ENCODE assay signal across 21 cellular contexts in the genomic region with DNA sequence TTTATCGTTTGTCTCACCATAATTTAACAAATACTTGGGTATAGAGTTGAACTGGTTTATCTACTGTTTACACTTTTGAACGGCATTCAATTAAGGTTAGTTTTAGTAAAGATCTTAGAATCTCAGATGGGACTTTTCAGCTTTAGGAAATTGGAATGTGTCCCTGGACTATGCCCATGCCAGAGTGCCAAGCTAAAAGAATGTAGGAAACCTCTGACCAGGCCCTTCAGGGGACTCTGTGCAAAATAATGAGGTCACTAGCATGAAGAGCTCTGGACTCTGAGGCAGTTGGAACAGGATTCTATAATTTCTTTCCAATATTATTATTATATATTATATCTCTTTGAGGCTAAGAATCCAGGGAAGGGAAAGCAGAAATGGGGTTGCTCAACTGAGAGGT. TPM values are rescaled to one million over a fixed set of nuclear protein-coding genes. Genes with fewer than 3 reads are reported as not detected.
DNase-seq lines count a peak whose midpoint lies in the region; ATAC-seq, FAIRE-seq and TF ChIP-seq lines count a peak whose summit lies in the region.
"Had no signal": no experiment of that assay in that cellular context is flagged by ENCODE, and none has a peak within 500 bp of the region (broad histone marks: within the 10 kb centered on the region; RNA-seq: fewer than 3 reads in every experiment).

No MANE protein-coding gene starts in this region.

- no peak for TF ChIP-seq RAD21 in HepG2 (CRISPR knock-in tag; IDR thresholded peaks at IDR 0.05)

- H3K9me3 Mint-ChIP-seq in glutamatergic neuron (ENCODE audit: unreplicated experiment): peaks cover 2% of the 10 kb centered on the region
- H3K9me3 Mint-ChIP-seq: CD4-positive, alpha-beta memory T cell; CD8-positive, alpha-beta memory T cell had no signal

- H3K4me1 Mint-ChIP-seq in glutamatergic neuron (ENCODE audit: low read depth, unreplicated experiment): peaks cover 3% of the 10 kb centered on the region

- TF ChIP-seq EP300 in HepG2 (IDR thresholded peaks at IDR 0.05; ENCODE audit: low read depth in 2 of 2, low read length in 2 of 2): no peak
- TF ChIP-seq EP300 in HepG2 (CRISPR knock-in tag; IDR thresholded peaks at IDR 0.05; ENCODE audit: borderline replicate concordance): no peak

- H3K36me3 ChIP-seq in HepG2 (replicated peaks in 1 of 2; ENCODE audit: control insufficient read depth in 1 of 2, insufficient read depth in 2 of 2, low read length in 2 of 2): no peaks in the 10 kb centered on the region; a peak in 2 of 5 replicates
- H3K36me3 ChIP-seq in right lobe of liver: no peaks in the 10 kb centered on the region
- H3K36me3 ChIP-seq: BE2C had no signal

- peak; percentile 65 for ATAC-seq in HepG2
- ATAC-seq in right lobe of liver: peak; percentile 43 to 99 (median 90)
- no peak for ATAC-seq in HG03571 (IDR thresholded peaks at IDR 0.05; ENCODE audit: unreplicated experiment)
- ATAC-seq in sciatic nerve: no peak
- ATAC-seq: A549 had no signal

- no peak for FAIRE-seq in HepG2 (lab: Jason Lieb, UNC)
- FAIRE-seq: A549, GM12891 had no signal

- H4K20me1 ChIP-seq in HepG2 (ENCODE audit: insufficient read depth, low read length): no peaks in the 10 kb centered on the region; the same call in 1 of the 2 replicates

- H3K27me3 ChIP-seq in HepG2 (ENCODE audit: control insufficient read depth in 1 of 2, insufficient read depth in 2 of 2, low read length in 2 of 2): no peaks in the 10 kb centered on the region
- H3K27me3 ChIP-seq in right lobe of liver: no peaks in the 10 kb centered on the region
- H3K27me3 ChIP-seq: BE2C, BLaER1 had no signal

- H3K4me1 ChIP-seq in HepG2 (ENCODE audit: insufficient read depth, low read length) (peaks cover 15% of the 10 kb centered on the region), right lobe of liver (peaks cover 0 to 13% (median 0%) of the 10 kb centered on the region in 4 donors)
- H3K4me1 ChIP-seq: A549, BE2C, BLaER1 had no signal

- TF ChIP-seq CTCF in glutamatergic neuron (IDR thresholded peaks at IDR 0.05; ENCODE audit: partially characterized antibody, unreplicated experiment) (no peak), HepG2 (CRISPR knock-in tag; IDR thresholded peaks at IDR 0.05) (no peak), right lobe of liver (IDR thresholded peaks at IDR 0.05) (no peak)

- H3K4me3 Mint-ChIP-seq in glutamatergic neuron (ENCODE audit: unreplicated experiment): no peak overlapping the region
- H3K4me3 Mint-ChIP-seq: CD14-positive monocyte; CD4-positive, alpha-beta memory T cell; CD4-positive, CD25-positive, alpha-beta regulatory T cell; CD8-positive, alpha-beta memory T cell had no signal

- TF ChIP-seq POLR2A in HepG2 (IDR thresholded peaks at IDR 0.05; ENCODE audit: insufficient read depth in 1 of 2, low read depth in 2 of 2, low read length in 2 of 2): no peak
- no peak for TF ChIP-seq POLR2A in right lobe of liver (IDR thresholded peaks at IDR 0.05)

- H2AFZ ChIP-seq in HepG2 (ENCODE audit: low read length): no peak overlapping the region

- peaks cover 4% of the 10 kb centered on the region for H3K36me3 Mint-ChIP-seq in glutamatergic neuron (ENCODE audit: unreplicated experiment)

- peak overlapping the region; percentile 43 for H3K27ac Mint-ChIP-seq in glutamatergic neuron (ENCODE audit: unreplicated experiment)
- H3K27ac Mint-ChIP-seq: CD8-positive, alpha-beta memory T cell had no signal

- no peak overlapping the region for H3K9ac ChIP-seq in HepG2 (ENCODE audit: insufficient read depth, low read depth, low read length)
- H3K9ac ChIP-seq: BLaER1 had no signal

- BruUV-seq in HepG2 (replicated peaks; lab: Mats Ljungman, UMichigan): no TSS peak

- CTCF ChIA-PET in HepG2 (lab: Yijun Ruan, JAX; ENCODE audit: low intra/inter-chr PET ratio, low total read pairs): no interaction called here

- intact Hi-C loops in HepG2 (cut with micrococcal nuclease; ENCODE audit: unreplicated experiment) (no loop called here), right lobe of liver (cut with DNase I) (no loop called here), sciatic nerve (cut with DNase I) (no loop called here)

- H3K9me3 ChIP-seq in HepG2 (ENCODE audit: low read length): no peaks in the 10 kb centered on the region
- no peaks in the 10 kb centered on the region for H3K9me3 ChIP-seq in right lobe of liver
- H3K9me3 ChIP-seq: A549, BE2C had no signal

- no peak overlapping the region for H3K4me2 ChIP-seq in HepG2 (ENCODE audit: low read depth, low read length)
- H3K4me2 ChIP-seq: A549, BLaER1 had no signal

- 63% methylated on average over 2 of the region's 2 CpGs for WGBS in HepG2 (ENCODE audit: low lambda C conversion rate)
- 32% methylated on average over 2 of the region's 2 CpGs for WGBS in right lobe of liver (ENCODE audit: insufficient coverage, low coverage, low lambda C conversion rate, missing lambda C conversion rate)

- H3K27me3 Mint-ChIP-seq in glutamatergic neuron (ENCODE audit: unreplicated experiment): no peaks in the 10 kb centered on the region
- H3K27me3 Mint-ChIP-seq: CD4-positive, alpha-beta memory T cell; CD4-positive, CD25-positive, alpha-beta regulatory T cell; CD8-positive, alpha-beta memory T cell had no signal

- in situ Hi-C loops in HepG2 (cut with HindIII; ENCODE audit: extremely low pct_ligation_motif_present, low pct_unique_long_range_greater_than_20kb) (no loop called here), ACHN (cut with HindIII; ENCODE audit: low pct_ligation_motif_present, low pct_unique_long_range_greater_than_20kb, low sequenced_read_pairs) (no loop called here)

- POLR2A ChIA-PET in HepG2 (lab: Yijun Ruan, JAX): interaction anchor here (2.9 kb wide), 1 partner anchor 13 kb away, joined by 11 read pairs; a partner anchor contains a TSS

- no peak for DNase-seq in glutamatergic neuron
- peak; percentile 25 for DNase-seq in HepG2 (ENCODE audit: low spot score)
- DNase-seq in right lobe of liver: no peak
- DNase-seq in sciatic nerve (ENCODE audit: low spot score): no peak
- DNase-seq in ACHN: no peak
- DNase-seq: BE2C; C1 segment of cervical spinal cord; CD4-positive, alpha-beta memory T cell; CD4-positive, CD25-positive, alpha-beta regulatory T cell; CD8-positive, alpha-beta memory T cell; COR-L47; DMS 273 treated with DMSO at 0.1 percent for 48 hours; DMS79 treated with DMSO at 0.1 percent for 48 hours; GF-D8 had no signal

- no peak overlapping the region for H3K4me3 ChIP-seq in HepG2 (replicated peaks in 1 of 3; ENCODE audit: insufficient read depth in 1 of 3, low read depth in 2 of 3, low read length in 3 of 3)
- no peak overlapping the region for H3K4me3 ChIP-seq in right lobe of liver
- H3K4me3 ChIP-seq: A549, BLaER1 had no signal

- H3K27ac ChIP-seq in HepG2 (ENCODE audit: extremely low read length, insufficient read depth, low read length) (no peak overlapping the region), right lobe of liver (no peak overlapping the region)
- H3K27ac ChIP-seq: 22Rv1, A549, BLaER1 had no signal

- H3K79me2 ChIP-seq in HepG2 (ENCODE audit: insufficient read depth, low read length): peaks cover 34% of the 10 kb centered on the region

RNA-seq across cellular contexts. Expression of a gene that starts 13.5 kb away (rescaled TPM):
- 42.1 TPM for total RNA-seq in glutamatergic neuron (ENCODE audit: unreplicated experiment)
- total RNA-seq in HepG2 (2016; rRNA removed; fragmentation: Illumina TruSeq; extraction: Trizol): 20.3 and 23.9 TPM in 2 replicates
- total RNA-seq in HepG2 (2016; cell fraction: cytosol; rRNA removed; fragmentation: Illumina TruSeq; extraction: Trizol; ENCODE audit: low read depth): 27.2 and 32.6 TPM in 2 replicates
- 16.0 and 21.5 TPM in 2 replicates for total RNA-seq in HepG2 (2016; cell fraction: insoluble cytoplasmic fraction; rRNA removed; fragmentation: Illumina TruSeq; extraction: Trizol)
- total RNA-seq in HepG2 (2016; cell fraction: membrane; rRNA removed; fragmentation: Illumina TruSeq; extraction: Trizol): 10.1 and 13.9 TPM in 2 replicates
- total RNA-seq in HepG2 (2016; cell fraction: nucleus; rRNA removed; fragmentation: Illumina TruSeq; extraction: Trizol): 38.8 and 40.6 TPM in 2 replicates
- 7.0 and 9.6 TPM in 2 replicates for polyA plus RNA-seq in HepG2 (2011; rRNA removed)
- 5.5 and 7.5 TPM in 2 replicates for polyA plus RNA-seq in HepG2 (2011; cell fraction: cytosol; rRNA removed)
- polyA plus RNA-seq in HepG2 (2011; cell fraction: nucleus; rRNA removed): 45.1 and 57.6 TPM in 2 replicates
- polyA plus RNA-seq in HepG2 (2012): 10.7 and 11.8 TPM in 2 replicates
- polyA plus RNA-seq in HepG2 (2016; cell fraction: cytosol; fragmentation: Illumina TruSeq; extraction: Trizol; ENCODE audit: low read depth): 3.1 and 3.3 TPM in 2 replicates
- polyA plus RNA-seq in HepG2 (2016; cell fraction: insoluble cytoplasmic fraction; fragmentation: Illumina TruSeq; extraction: Trizol; ENCODE audit: low read depth): 14.0 and 14.3 TPM in 2 replicates
- 4.9 and 5.5 TPM in 2 replicates for polyA plus RNA-seq in HepG2 (2016; cell fraction: membrane; fragmentation: Illumina TruSeq; extraction: Trizol; ENCODE audit: low read depth)
- 35.3 and 36.0 TPM in 2 replicates for polyA plus RNA-seq in HepG2 (2016; cell fraction: nucleus; fragmentation: Illumina TruSeq; extraction: Trizol; ENCODE audit: insufficient read depth, low read depth)
- 12.0 and 17.6 TPM in 2 replicates for polyA minus RNA-seq in HepG2 (2011; rRNA and poly(A)+ RNA removed; ENCODE audit: low replicate concordance)
- 5.4 and 5.9 TPM in 2 replicates for polyA minus RNA-seq in HepG2 (2011; cell fraction: cytosol; rRNA and poly(A)+ RNA removed)
- polyA minus RNA-seq in HepG2 (2011; cell fraction: nucleus; rRNA and poly(A)+ RNA removed): 53.8 and 56.6 TPM in 2 replicates
- 10 to 100 TPM in 5 of 6 experiments, 1 to 10 TPM in 1; 8.1 to 22.3 (median 16.7) TPM for total RNA-seq in right lobe of liver
- total RNA-seq in sciatic nerve: 46.5 TPM

RNA-seq across cellular contexts. Expression of a gene that starts 48.8 kb away (rescaled TPM):
- total RNA-seq in glutamatergic neuron (ENCODE audit: unreplicated experiment) (18.5 TPM), HepG2 (2016; rRNA removed; fragmentation: Illumina TruSeq; extraction: Trizol) (0.11 TPM in 1 of 2 replicates, not detected in the other), right lobe of liver (not detected), sciatic nerve (0.67 TPM)
- not detected in 2 replicates for total RNA-seq in HepG2 (2016; cell fraction: cytosol; rRNA removed; fragmentation: Illumina TruSeq; extraction: Trizol; ENCODE audit: low read depth)
- 0.15 TPM in 1 of 2 replicates, not detected in the other for total RNA-seq in HepG2 (2016; cell fraction: insoluble cytoplasmic fraction; rRNA removed; fragmentation: Illumina TruSeq; extraction: Trizol)
- not detected in 2 replicates for total RNA-seq in HepG2 (2016; cell fraction: membrane; rRNA removed; fragmentation: Illumina TruSeq; extraction: Trizol)
- total RNA-seq in HepG2 (2016; cell fraction: nucleus; rRNA removed; fragmentation: Illumina TruSeq; extraction: Trizol): not detected in 2 replicates
- polyA plus RNA-seq in HepG2 (2011; rRNA removed): not detected in 2 replicates
- 0.17 TPM in 1 of 2 replicates, not detected in the other for polyA plus RNA-seq in HepG2 (2011; cell fraction: cytosol; rRNA removed)
- polyA plus RNA-seq in HepG2 (2011; cell fraction: nucleus; rRNA removed): not detected in 2 replicates
- 0.17 TPM in 1 of 2 replicates, not detected in the other for polyA plus RNA-seq in HepG2 (2012)
- polyA plus RNA-seq in HepG2 (2016; cell fraction: cytosol; fragmentation: Illumina TruSeq; extraction: Trizol; ENCODE audit: low read depth): not detected in 2 replicates
- not detected in 2 replicates for polyA plus RNA-seq in HepG2 (2016; cell fraction: insoluble cytoplasmic fraction; fragmentation: Illumina TruSeq; extraction: Trizol; ENCODE audit: low read depth)
- polyA plus RNA-seq in HepG2 (2016; cell fraction: membrane; fragmentation: Illumina TruSeq; extraction: Trizol; ENCODE audit: low read depth): not detected in 2 replicates
- polyA plus RNA-seq in HepG2 (2016; cell fraction: nucleus; fragmentation: Illumina TruSeq; extraction: Trizol; ENCODE audit: insufficient read depth, low read depth): not detected in 2 replicates
- 0.14 TPM in 1 of 2 replicates, not detected in the other for polyA minus RNA-seq in HepG2 (2011; rRNA and poly(A)+ RNA removed; ENCODE audit: low replicate concordance)
- polyA minus RNA-seq in HepG2 (2011; cell fraction: cytosol; rRNA and poly(A)+ RNA removed): not detected in 2 replicates
- polyA minus RNA-seq in HepG2 (2011; cell fraction: nucleus; rRNA and poly(A)+ RNA removed): not detected in 2 replicates
- total RNA-seq: CD4-positive, alpha-beta memory T cell; CD4-positive, CD25-positive, alpha-beta regulatory T cell; CD8-positive, alpha-beta memory T cell had no signal
- polyA plus RNA-seq: A549; AG04450; CD14-positive monocyte; CD4-positive, alpha-beta memory T cell; CD4-positive, CD25-positive, alpha-beta regulatory T cell; CD8-positive, alpha-beta memory T cell had no signal

Comparison
In these comparisons a context has a peak if more than half of its experiments do, and no peak if none do; other contexts are left out.
1. ATAC-seq: peak in HepG2 (single experiment) and right lobe of liver (4 of 4); none in HG03571 (single experiment) and sciatic nerve (single experiment).
2. RNA of a gene that starts 48.8 kb away (total RNA-seq): 18.5 TPM in glutamatergic neuron (single experiment); 0.67 TPM in sciatic nerve (single experiment), 0.11 to 0.15 TPM in HepG2 and not detected in right lobe of liver; every median in the first group is over 10 times any median in the second.